In genomic region chr4:2397596-2398379, GRCh38 we compare ENCODE assay signal across 23 cellular contexts. TPM values are rescaled to one million over a fixed set of nuclear protein-coding genes. Genes with fewer than 3 reads are reported as not detected.
"Had no signal": no experiment of that assay in that cellular context is flagged by ENCODE, and none has a peak within 500 bp of the region (broad histone marks: within the 10 kb centered on the region; RNA-seq: fewer than 3 reads in every experiment).

No MANE protein-coding gene starts in this region.

- H3K27ac Mint-ChIP-seq: nephron; neural progenitor cell; stimulated activated memory B cell treated with anti-CD40 and anti-IgM and Interleukin-4, amounts not matched to agents 10 μg/mL and 1 μg/mL and 100 μg/mL, for 72 hours; stimulated activated naive CD8-positive, alpha-beta T cell treated with anti-CD3 and anti-CD28 coated beads, Interleukin-15, Interleukin-2, amounts not matched to agents 100 ng/mL and 50 ng/mL, for 24 hours had no signal

- H3K36me3 ChIP-seq: lower lobe of right lung, neural progenitor cell, ovary, sigmoid colon, thoracic aorta, tibial nerve, upper lobe of left lung had no signal

- H2AFZ ChIP-seq: neural progenitor cell had no signal

- H3K27me3 ChIP-seq: ovary, upper lobe of left lung had no signal

- H3K9me3 Mint-ChIP-seq: nephron; stimulated activated memory B cell treated with anti-CD40 and anti-IgM and Interleukin-4, amounts not matched to agents 10 μg/mL and 1 μg/mL and 100 μg/mL, for 72 hours; stimulated activated naive CD8-positive, alpha-beta T cell treated with anti-CD3 and anti-CD28 coated beads, Interleukin-15, Interleukin-2, amounts not matched to agents 100 ng/mL and 50 ng/mL, for 24 hours had no signal

- H3K4me2 ChIP-seq: neural progenitor cell had no signal

- H3K4me3 Mint-ChIP-seq: nephron; neural progenitor cell; stimulated activated memory B cell treated with anti-CD40 and anti-IgM and Interleukin-4, amounts not matched to agents 10 μg/mL and 1 μg/mL and 100 μg/mL, for 72 hours; stimulated activated naive CD8-positive, alpha-beta T cell treated with anti-CD3 and anti-CD28 coated beads, Interleukin-15, Interleukin-2, amounts not matched to agents 100 ng/mL and 50 ng/mL, for 24 hours had no signal

- ATAC-seq: left ventricle myocardium superior; lower lobe of right lung; psoas muscle; right cardiac atrium; stimulated activated memory B cell treated with anti-CD40 and anti-IgM and Interleukin-4, amounts not matched to agents 10 μg/mL and 1 μg/mL and 100 μg/mL, for 72 hours had no signal

- H3K9me3 ChIP-seq: lower lobe of right lung, ovary, psoas muscle, sigmoid colon, thoracic aorta, tibial nerve, upper lobe of left lung had no signal

- H3K9ac ChIP-seq: neural progenitor cell had no signal

- H3K4me3 ChIP-seq: lower lobe of right lung, neural progenitor cell, ovary, psoas muscle, sigmoid colon, thoracic aorta, tibial nerve, upper lobe of left lung had no signal

- DNase-seq: cortex of kidney; hypothalamus; left ventricle myocardium superior; lower lobe of right lung; nucleus accumbens; ovary; right cardiac atrium; sigmoid colon; stimulated activated CD4-positive, alpha-beta T cell treated with anti-CD3 and anti-CD28 coated beads, Interleukin-2, amount 100 ng/mL, for 24 hours; stimulated activated CD4-positive, alpha-beta T cell treated with anti-CD3 and anti-CD28 coated beads, Interleukin-4, amount 100 ng/mL, for 24 hours; upper lobe of left lung had no signal

- H3K36me3 Mint-ChIP-seq: neural progenitor cell; stimulated activated memory B cell treated with anti-CD40 and anti-IgM and Interleukin-4, amounts not matched to agents 10 μg/mL and 1 μg/mL and 100 μg/mL, for 72 hours had no signal

- H3K27ac ChIP-seq: lower lobe of right lung, neural progenitor cell, ovary, psoas muscle, sigmoid colon, thoracic aorta, tibial nerve, upper lobe of left lung had no signal

RNA-seq across cellular contexts. Expression of gene CFAP99, which starts 21.0 kb away (rescaled TPM):
- total RNA-seq: dermis microvascular lymphatic vessel endothelial cell, fibroblast of villous mesenchyme, frontal cortex, left ventricle myocardium superior, psoas muscle, right cardiac atrium, sigmoid colon, skeletal muscle tissue, thoracic aorta, tibial nerve had no signal
- polyA plus RNA-seq: keratinocyte, right cardiac atrium had no signal
